1 cellular context compared by ENCODE assay signal in genomic region chr1:33151115-33151514, GRCh38.
TF ChIP-seq lines count a peak whose summit lies in the region.

No MANE protein-coding gene starts in this region.

TF ChIP-seq in IMR-90, 13 proteins besides CTCF, POLR2A, EP300 and RAD21:
- TF ChIP-seq NFE2L2 (IDR thresholded peaks at IDR 0.05; ENCODE audit: low read depth, low read length) = no peak
- TF ChIP-seq USF2 (IDR thresholded peaks at IDR 0.05; ENCODE audit: low read depth, low read length) = no peak
- TF ChIP-seq MAZ (IDR thresholded peaks at IDR 0.05; ENCODE audit: borderline replicate concordance, low read depth, low read length) = no peak
- TF ChIP-seq MAFK (IDR thresholded peaks at IDR 0.05; ENCODE audit: low read depth, low read length) = no peak
